Comparison of ENCODE assay signal across 12 cellular contexts in the genomic region with DNA sequence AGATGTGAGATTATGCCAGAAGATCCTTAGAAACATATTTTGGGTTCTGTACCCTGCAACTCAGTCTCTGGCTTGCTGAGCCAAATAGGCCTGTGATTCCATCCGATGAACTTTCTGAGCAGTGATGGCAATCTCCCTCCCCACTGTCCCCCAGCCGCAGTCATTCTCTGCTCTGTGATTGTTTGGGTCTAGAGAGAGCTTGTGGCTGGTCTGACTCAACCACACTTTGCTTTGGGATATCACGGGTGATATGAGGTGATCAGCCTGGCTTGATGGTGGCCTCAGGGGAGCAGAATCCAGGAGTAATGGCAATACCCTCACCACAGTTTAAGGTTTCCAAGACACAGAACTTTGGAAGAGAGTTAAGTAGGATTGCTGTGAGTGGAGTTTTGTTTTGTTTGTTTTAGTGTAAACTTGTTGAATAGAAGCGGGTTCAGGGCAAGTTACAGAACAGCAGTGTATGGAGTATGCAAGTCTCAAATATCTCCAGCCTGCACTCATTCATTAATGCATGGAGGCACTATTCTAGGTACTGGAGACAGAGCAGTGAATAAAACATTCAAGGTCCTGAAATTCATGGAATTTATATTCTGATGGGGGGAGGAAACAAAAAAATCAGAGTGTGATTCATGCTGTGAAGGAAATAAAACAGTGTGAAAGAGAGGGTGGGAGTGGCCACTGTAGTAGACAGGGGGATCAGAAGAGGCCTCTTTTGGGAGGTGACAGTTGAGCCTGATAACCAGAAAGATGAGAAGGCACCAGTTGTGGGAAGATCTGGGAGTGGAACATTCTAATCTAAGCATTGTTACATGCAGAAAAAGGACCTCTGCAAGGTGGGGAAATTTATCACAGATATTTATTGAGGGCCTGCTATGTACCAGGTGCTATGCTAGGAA. TPM values are rescaled to one million over a fixed set of nuclear protein-coding genes. Genes with fewer than 3 reads are reported as not detected.
DNase-seq lines count a peak whose midpoint lies in the region; ATAC-seq and TF ChIP-seq lines count a peak whose summit lies in the region.
"Had no signal": no experiment of that assay in that cellular context is flagged by ENCODE, and none has a peak within 500 bp of the region (broad histone marks: within the 10 kb centered on the region; RNA-seq: fewer than 3 reads in every experiment).

No MANE protein-coding gene starts in this region.

- peak overlapping the region; percentile 58 for H3K27ac ChIP-seq in psoas muscle
- H3K27ac ChIP-seq: RWPE1 had no signal

- 80 to 91% (median 86%) methylated on average over 4 of the region's 4 CpGs for WGBS in psoas muscle, 3 donors

- H3F3A ChIP-seq in Loucy (ENCODE audit: low read depth): no peaks in the 10 kb centered on the region

- peaks cover 10% of the 10 kb centered on the region; the same call in 1 of the 2 replicates for H3K36me3 ChIP-seq in Loucy (ENCODE audit: insufficient read depth, low read length)
- H3K36me3 ChIP-seq in psoas muscle (ENCODE audit: insufficient read depth in 1 of 2, low read depth in 1 of 2): peaks cover 13 to 61% of the 10 kb centered on the region in 2 donors

- no peak overlapping the region for H2AFZ ChIP-seq in Loucy (ENCODE audit: low read length)

- H3K27me3 ChIP-seq in Loucy (ENCODE audit: insufficient read depth, low read length, poor library complexity, severe bottlenecking): no peaks in the 10 kb centered on the region
- H3K27me3 ChIP-seq in psoas muscle (ENCODE audit: insufficient read depth in 3 of 3, low read length in 2 of 3): no peaks in the 10 kb centered on the region

- peaks cover 75% of the 10 kb centered on the region for H3K36me3 Mint-ChIP-seq in dendritic cell treated with granulocyte-macrophage colony-stimulating factor and Interleukin-4, amounts not matched to agents 40 ng/mL and 50 ng/mL, for 4 days (ENCODE audit: low read depth)

- peaks cover 66% of the 10 kb centered on the region for H3K79me2 ChIP-seq in Loucy (ENCODE audit: insufficient read depth, low read length)

- peak overlapping the region; percentile 100 for H3K4me2 ChIP-seq in Loucy (ENCODE audit: low read depth, low read length, poor library complexity, severe bottlenecking)

- no peak overlapping the region for H3K4me3 Mint-ChIP-seq in dendritic cell treated with granulocyte-macrophage colony-stimulating factor and Interleukin-4, amounts not matched to agents 40 ng/mL and 50 ng/mL, for 4 days

- peaks cover 70% of the 10 kb centered on the region for H3K4me1 Mint-ChIP-seq in dendritic cell treated with granulocyte-macrophage colony-stimulating factor and Interleukin-4, amounts not matched to agents 40 ng/mL and 50 ng/mL, for 4 days (ENCODE audit: low read depth)

- peak overlapping the region; percentile 15 for H3K27ac Mint-ChIP-seq in dendritic cell treated with granulocyte-macrophage colony-stimulating factor and Interleukin-4, amounts not matched to agents 40 ng/mL and 50 ng/mL, for 4 days

- H3K9ac ChIP-seq in Loucy (ENCODE audit: low read depth, low read length, poor library complexity, severe bottlenecking): peak overlapping the region; percentile 25

- DNase-seq in EH (ENCODE audit: low read depth) (peak; percentile 58), psoas muscle (no peak), NCI-H748 (lab: John Stamatoyannopoulos, UW; ENCODE audit: unreplicated experiment) (no peak)
- no peak for DNase-seq in stimulated activated CD4-positive, alpha-beta T cell treated with anti-CD3 and anti-CD28 coated beads, Interleukin-2, amount 100 ng/mL, for 48 hours
- DNase-seq: activated CD4-positive, alpha-beta T cell treated with anti-CD3 and anti-CD28 coated beads, Interleukin-2, amount 50 U/mL, for 48 hours; caudate nucleus; left ventricle myocardium superior; NCI-H446 treated with DMSO at 0.1 percent for 48 hours had no signal

- H3K9me2 ChIP-seq in Loucy (replicated peaks; ENCODE audit: low read depth, low read length): no peaks in the 10 kb centered on the region

- no peaks in the 10 kb centered on the region for H3K27me3 Mint-ChIP-seq in dendritic cell treated with granulocyte-macrophage colony-stimulating factor and Interleukin-4, amounts not matched to agents 40 ng/mL and 50 ng/mL, for 4 days

- H3K4me1 ChIP-seq in Loucy (ENCODE audit: insufficient read depth, low read length, poor library complexity, severe bottlenecking) (peaks cover 56% of the 10 kb centered on the region), psoas muscle (peaks cover 63% of the 10 kb centered on the region)

- no peak for ATAC-seq in psoas muscle
- no peak for ATAC-seq in GM21515 (IDR thresholded peaks at IDR 0.05; ENCODE audit: unreplicated experiment)
- ATAC-seq: left ventricle myocardium superior had no signal

- H3K4me3 ChIP-seq in Loucy (ENCODE audit: low read length, poor library complexity, severe bottlenecking) (no peak overlapping the region), psoas muscle (no peak overlapping the region)

- intact Hi-C loops in dendritic cell treated with granulocyte-macrophage colony-stimulating factor and Interleukin-4, amounts not matched to agents 40 ng/mL and 50 ng/mL, for 4 days (cut with micrococcal nuclease): no loop called here
- intact Hi-C loops in psoas muscle (cut with DNase I): loop anchor here (10.0 kb wide), 2 partner anchors 87 to 187 kb away; a partner anchor contains a TSS

- no peaks in the 10 kb centered on the region for H3K9me3 Mint-ChIP-seq in dendritic cell treated with granulocyte-macrophage colony-stimulating factor and Interleukin-4, amounts not matched to agents 40 ng/mL and 50 ng/mL, for 4 days

- H4K20me1 ChIP-seq in Loucy (ENCODE audit: insufficient read depth, low read length, poor library complexity, severe bottlenecking): peaks cover 57% of the 10 kb centered on the region

- TF ChIP-seq CTCF in Loucy (conservative IDR thresholded peaks at IDR 0.05; ENCODE audit: low read length): no peak
- TF ChIP-seq CTCF in psoas muscle (IDR thresholded peaks at IDR 0.05): no peak

- H3K9me3 ChIP-seq in Loucy (ENCODE audit: insufficient read depth, low read depth, low read length) (no peaks in the 10 kb centered on the region), psoas muscle (no peaks in the 10 kb centered on the region)

RNA-seq across cellular contexts. Expression of a gene that starts 5.4 kb away (rescaled TPM):
- total RNA-seq in psoas muscle: 10 to 100 TPM; 34.7 to 66.4 (median 51.7) TPM
- polyA plus RNA-seq in psoas muscle: 10 to 100 TPM; 42.0 to 97.5 (median 58.4) TPM

RNA-seq across cellular contexts. Expression of a gene that starts 11.7 kb away (rescaled TPM):
- 10 to 100 TPM in 2 of 4 donors, 1 to 10 TPM in 2; 7.6 to 13.0 (median 10.9) TPM for total RNA-seq in psoas muscle
- 10 to 100 TPM in 2 of 3 donors, 1 to 10 TPM in 1; 6.3 to 15.9 (median 10.5) TPM for polyA plus RNA-seq in psoas muscle

RNA-seq across cellular contexts. Expression of a gene that starts 26.9 kb away (rescaled TPM):
- total RNA-seq in psoas muscle: under 1 TPM in 3 of 4 donors, not detected in 1; 0.07 to 0.24 (median 0.08) TPM
- under 1 TPM; 0.04 to 0.08 (median 0.08) TPM for polyA plus RNA-seq in psoas muscle

RNA-seq across cellular contexts. Expression of a gene that starts 43.3 kb away (rescaled TPM):
- total RNA-seq in psoas muscle: 10 to 100 TPM; 33.7 to 38.0 (median 34.6) TPM
- polyA plus RNA-seq in psoas muscle: 10 to 100 TPM; 34.1 to 58.0 (median 37.6) TPM

RNA-seq across cellular contexts. Expression of a gene that starts 43.6 kb away (rescaled TPM):
- 10 to 100 TPM; 25.0 to 33.6 (median 30.2) TPM for total RNA-seq in psoas muscle
- polyA plus RNA-seq in psoas muscle: 10 to 100 TPM; 25.0 to 51.7 (median 26.9) TPM
